Comparison of ENCODE assay signal across 26 cellular contexts in genomic region chr12:13339091-13339490, GRCh38.
"Had no signal": no experiment of that assay in that cellular context is flagged by ENCODE, and none has a peak within 500 bp of the region (broad histone marks: within the 10 kb centered on the region; RNA-seq: fewer than 3 reads in every experiment).

No MANE protein-coding gene starts in this region.

- H3K27ac ChIP-seq: coronary artery, dorsolateral prefrontal cortex, left ventricle myocardium inferior, pancreas, prostate gland, thyroid gland, WERI-Rb-1 had no signal

- H3K4me3 ChIP-seq: coronary artery, dorsolateral prefrontal cortex, left ventricle myocardium inferior, lung, pancreas, prostate gland, skin epidermis, thyroid gland had no signal

- H3K27me3 ChIP-seq: dorsolateral prefrontal cortex, pancreas, thyroid gland had no signal

- ATAC-seq: pancreas; sciatic nerve; stimulated activated effector memory CD8-positive, alpha-beta T cell treated with anti-CD3 and anti-CD28 coated beads, Interleukin-12 subunit alpha, Interleukin-12 subunit beta, amount 100 ng/mL, for 72 hours had no signal

- DNase-seq: activated CD4-positive, alpha-beta memory T cell treated with anti-CD3 and anti-CD28 coated beads for 36 hours; activated CD4-positive, alpha-beta T cell treated with anti-CD3 and anti-CD28 coated beads, Interleukin-2, amount 10 ng/mL, durations not matched to agents 24 days and 14 days; activated CD4-positive, CD25-positive, alpha-beta regulatory T cell treated with anti-CD3 and anti-CD28 coated beads, Interleukin-2, amount 50 U/mL, for 72 hours; activated CD8-positive, alpha-beta memory T cell treated with anti-CD3 and anti-CD28 coated beads, Interleukin-2, amount 50 U/mL, for 4 hours; activated gamma-delta T cell; activated naive CD4-positive, alpha-beta T cell treated with anti-CD3 and anti-CD28 coated beads, Interleukin-2, amount 50 U/mL, for 16 hours; activated T-cell treated with anti-CD3 and anti-CD28 coated beads, Interleukin-2, amount 50 U/mL, for 1 hour; amniotic stem cell; cerebellar nuclear complex; dorsolateral prefrontal cortex; effector memory CD4-positive, alpha-beta T cell; left ventricle myocardium inferior; naive B cell; nephron progenitor cell; pancreas; retina; stimulated activated CD4-positive, alpha-beta T cell treated with anti-CD3 and anti-CD28 coated beads, Interleukin-4, amount 100 ng/mL, for 24 hours; substantia nigra; thyroid gland; WERI-Rb-1 had no signal

- H3K4me1 ChIP-seq: left ventricle myocardium inferior, pancreas, prostate gland, thyroid gland had no signal

- H3K9me3 ChIP-seq: left ventricle myocardium inferior, pancreas, prostate gland, thyroid gland had no signal

- H3K36me3 ChIP-seq: left ventricle myocardium inferior, pancreas, prostate gland, thyroid gland, WERI-Rb-1 had no signal
